8 cellular contexts compared by ENCODE assay signal in the genomic region with DNA sequence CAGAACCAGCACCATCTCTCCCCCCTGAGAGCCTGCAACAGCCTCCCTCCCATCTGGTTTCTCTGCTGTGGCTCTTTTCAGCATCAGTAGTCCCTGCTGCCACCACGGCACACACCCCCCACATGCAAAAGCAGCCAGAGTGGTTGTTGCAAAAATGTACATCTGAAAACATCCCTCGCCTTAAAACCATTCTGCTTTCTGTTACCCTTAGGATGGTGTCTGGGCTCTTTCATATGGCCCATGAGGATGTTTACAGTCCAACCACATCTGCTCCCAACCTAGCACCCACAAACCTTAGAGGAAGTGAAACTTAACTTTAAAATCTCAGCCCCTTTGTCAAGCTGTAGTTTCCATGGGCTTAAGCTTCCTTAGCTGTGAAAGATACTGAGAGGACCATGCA.
DNase-seq lines count a peak whose midpoint lies in the region; ATAC-seq and TF ChIP-seq lines count a peak whose summit lies in the region.

No MANE protein-coding gene starts in this region.

- H3K27ac Mint-ChIP-seq in T-helper 1 cell treated with Interleukin-12 subunit alpha and Interleukin-12 subunit beta and Interleukin-4 antibody, amounts not matched to agents 30 μg/mL and 1 μg/mL, for 36 hours, result peak overlapping the region; percentile 88

- H3K27me3 Mint-ChIP-seq in T-helper 1 cell treated with Interleukin-12 subunit alpha and Interleukin-12 subunit beta and Interleukin-4 antibody, amounts not matched to agents 30 μg/mL and 1 μg/mL, for 36 hours (ENCODE audit: low read depth), result peaks cover 9% of the 10 kb centered on the region

- H3K4me1 Mint-ChIP-seq in T-helper 1 cell treated with Interleukin-12 subunit alpha and Interleukin-12 subunit beta and Interleukin-4 antibody, amounts not matched to agents 30 μg/mL and 1 μg/mL, for 36 hours (ENCODE audit: low read depth), result peaks cover 42% of the 10 kb centered on the region

- peak overlapping the region; percentile 94 for H3K4me3 Mint-ChIP-seq in T-helper 1 cell treated with Interleukin-12 subunit alpha and Interleukin-12 subunit beta and Interleukin-4 antibody, amounts not matched to agents 30 μg/mL and 1 μg/mL, for 36 hours

- H3K36me3 Mint-ChIP-seq in T-helper 1 cell treated with Interleukin-12 subunit alpha and Interleukin-12 subunit beta and Interleukin-4 antibody, amounts not matched to agents 30 μg/mL and 1 μg/mL, for 36 hours (ENCODE audit: low read depth), result peaks cover 9% of the 10 kb centered on the region

- ATAC-seq in GM18907 (IDR thresholded peaks at IDR 0.05; ENCODE audit: unreplicated experiment) (peak; percentile 83), HG03095 (IDR thresholded peaks at IDR 0.05; ENCODE audit: unreplicated experiment) (peak; percentile 72)
- peak; percentile 51 for ATAC-seq in stimulated activated naive CD8-positive, alpha-beta T cell treated with anti-CD3 and anti-CD28 coated beads, Interleukin-15, Interleukin-2, amounts not matched to agents 100 U/mL and 50 U/mL, for 24 hours

- H3K4me3 ChIP-seq in AG10803 (ENCODE audit: low read length), result peak overlapping the region; percentile 95

- no peak for DNase-seq in AG10803 (ENCODE audit: low read depth)
- DNase-seq in globus pallidus (ENCODE audit: low spot score), result peak; percentile 48
- no peak for DNase-seq in stimulated activated naive CD8-positive, alpha-beta T cell treated with anti-CD3 and anti-CD28 coated beads, Interleukin-15, Interleukin-2, amounts not matched to agents 100 U/mL and 50 U/mL, for 24 hours
- no peak for DNase-seq in NCI-H2227 (lab: John Stamatoyannopoulos, UW; ENCODE audit: unreplicated experiment)
- DNase-seq in NCI-H1694 (lab: John Stamatoyannopoulos, UW), result no peak

- TF ChIP-seq CTCF in AG10803 (conservative IDR thresholded peaks at IDR 0.05; ENCODE audit: low read length), result no peak

- no peaks in the 10 kb centered on the region for H3K9me3 Mint-ChIP-seq in T-helper 1 cell treated with Interleukin-12 subunit alpha and Interleukin-12 subunit beta and Interleukin-4 antibody, amounts not matched to agents 30 μg/mL and 1 μg/mL, for 36 hours
